16 cellular contexts compared by ENCODE assay signal in genomic region chr15:68373028-68373427, GRCh38. TPM values are rescaled to one million over a fixed set of nuclear protein-coding genes. Genes with fewer than 3 reads are reported as not detected.
"Had no signal": no experiment of that assay in that cellular context is flagged by ENCODE, and none has a peak within 500 bp of the region (broad histone marks: within the 10 kb centered on the region; RNA-seq: fewer than 3 reads in every experiment).

No MANE protein-coding gene starts in this region.

- H3K27me3 Mint-ChIP-seq: activated CD4-positive, alpha-beta T cell treated with anti-CD3 and anti-CD28 coated beads, Interleukin-2, amount 10 ng/mL, durations not matched to agents 7 days and 5 days; activated CD8-positive, alpha-beta T cell treated with anti-CD3 and anti-CD28 coated beads for 36 hours had no signal

- H3K36me3 Mint-ChIP-seq: activated naive CD4-positive, alpha-beta T cell treated with anti-CD3 and anti-CD28 coated beads, Interleukin-2, amount 10 ng/mL, durations not matched to agents 7 days and 5 days; memory B cell had no signal

- H3K27ac Mint-ChIP-seq: activated CD4-positive, alpha-beta T cell treated with anti-CD3 and anti-CD28 coated beads, Interleukin-2, amount 10 ng/mL, durations not matched to agents 7 days and 5 days; activated CD8-positive, alpha-beta T cell treated with anti-CD3 and anti-CD28 coated beads for 36 hours; activated naive CD4-positive, alpha-beta T cell treated with anti-CD3 and anti-CD28 coated beads, Interleukin-2, amount 10 ng/mL, durations not matched to agents 7 days and 5 days; dendritic cell treated with granulocyte-macrophage colony-stimulating factor and Interleukin-4, amounts not matched to agents 40 ng/mL and 50 ng/mL, for 4 days; effector memory CD8-positive, alpha-beta T cell; memory B cell had no signal

- H3K4me3 Mint-ChIP-seq: activated CD4-positive, alpha-beta T cell treated with anti-CD3 and anti-CD28 coated beads, Interleukin-2, amount 10 ng/mL, durations not matched to agents 7 days and 5 days; activated CD8-positive, alpha-beta T cell treated with anti-CD3 and anti-CD28 coated beads for 36 hours; activated naive CD4-positive, alpha-beta T cell treated with anti-CD3 and anti-CD28 coated beads, Interleukin-2, amount 10 ng/mL, durations not matched to agents 7 days and 5 days; dendritic cell treated with granulocyte-macrophage colony-stimulating factor and Interleukin-4, amounts not matched to agents 40 ng/mL and 50 ng/mL, for 4 days; effector memory CD8-positive, alpha-beta T cell; memory B cell; nephron had no signal

- DNase-seq: activated CD4-positive, alpha-beta T cell treated with anti-CD3 and anti-CD28 coated beads, Interleukin-2, amount 10 ng/mL, durations not matched to agents 7 days and 5 days; activated CD8-positive, alpha-beta T cell treated with anti-CD3 and anti-CD28 coated beads for 36 hours; activated naive CD4-positive, alpha-beta T cell treated with anti-CD3 and anti-CD28 coated beads, Interleukin-2, amount 10 ng/mL, durations not matched to agents 7 days and 5 days; effector memory CD8-positive, alpha-beta T cell; left cardiac atrium; stimulated activated CD4-positive, alpha-beta T cell treated with anti-CD3 and anti-CD28 coated beads, Interleukin-2, amount 100 ng/mL, for 48 hours; stimulated activated naive CD4-positive, alpha-beta T cell; upper lobe of right lung had no signal

- H3K4me3 ChIP-seq: body of pancreas, cardiac muscle cell, esophagus muscularis mucosa, upper lobe of right lung had no signal

- H3K4me1 ChIP-seq: body of pancreas, upper lobe of right lung had no signal

- FAIRE-seq: frontal cortex had no signal

- H3K27ac ChIP-seq: body of pancreas, cardiac muscle cell, esophagus muscularis mucosa, upper lobe of right lung had no signal

- H3K4me1 Mint-ChIP-seq: activated CD4-positive, alpha-beta T cell treated with anti-CD3 and anti-CD28 coated beads, Interleukin-2, amount 10 ng/mL, durations not matched to agents 7 days and 5 days; activated naive CD4-positive, alpha-beta T cell treated with anti-CD3 and anti-CD28 coated beads, Interleukin-2, amount 10 ng/mL, durations not matched to agents 7 days and 5 days; memory B cell had no signal

- H3K36me3 ChIP-seq: cardiac muscle cell, esophagus muscularis mucosa, upper lobe of right lung had no signal

- H3K9me3 Mint-ChIP-seq: activated CD4-positive, alpha-beta T cell treated with anti-CD3 and anti-CD28 coated beads, Interleukin-2, amount 10 ng/mL, durations not matched to agents 7 days and 5 days; activated CD8-positive, alpha-beta T cell treated with anti-CD3 and anti-CD28 coated beads for 36 hours; activated naive CD4-positive, alpha-beta T cell treated with anti-CD3 and anti-CD28 coated beads, Interleukin-2, amount 10 ng/mL, durations not matched to agents 7 days and 5 days; dendritic cell treated with granulocyte-macrophage colony-stimulating factor and Interleukin-4, amounts not matched to agents 40 ng/mL and 50 ng/mL, for 4 days; effector memory CD8-positive, alpha-beta T cell; memory B cell; nephron had no signal

- ATAC-seq: activated CD8-positive, alpha-beta T cell treated with anti-CD3 and anti-CD28 coated beads for 36 hours; body of pancreas; effector memory CD8-positive, alpha-beta T cell had no signal

- H3K27me3 ChIP-seq: body of pancreas, cardiac muscle cell, esophagus muscularis mucosa, upper lobe of right lung had no signal

- H3K9me3 ChIP-seq: body of pancreas, esophagus muscularis mucosa, upper lobe of right lung had no signal

RNA-seq across cellular contexts. Expression of gene ITGA11, which starts 58.9 kb away (rescaled TPM):
- total RNA-seq: SK-MEL-5 had no signal
